Comparison of ENCODE assay signal across 1 cellular context in genomic region chr3:138834359-138835176, GRCh38.
TF ChIP-seq lines count a peak whose summit lies in the region.

TSS of gene PIK3CB (minus strand) at chr3:138834928. CDS start at chr3:138759343, 75,585 bp downstream.

TF ChIP-seq in HepG2, 621 proteins besides CTCF, POLR2A, EP300 and RAD21 (continued from another document and continues in another):
- TF ChIP-seq ZHX1 (CRISPR knock-in tag; IDR thresholded peaks at IDR 0.05; ENCODE audit: low read depth) (peak; percentile 34; the same call in 1 of the 2 replicates), ZFY (CRISPR knock-in tag; IDR thresholded peaks at IDR 0.05) (peak; percentile 91), HDAC1 (CRISPR knock-in tag; IDR thresholded peaks at IDR 0.05) (no peak), HNRNPK (IDR thresholded peaks at IDR 0.05; ENCODE audit: low read depth, low read length, poor library complexity, severe bottlenecking) (peak; percentile 53), ZNF256 (CRISPR knock-in tag; conservative IDR thresholded peaks at IDR 0.05) (no peak), ZBTB46 (CRISPR knock-in tag; IDR thresholded peaks at IDR 0.05; ENCODE audit: borderline replicate concordance) (no peak), ZNF724P (CRISPR knock-in tag; IDR thresholded peaks at IDR 0.05; ENCODE audit: borderline replicate concordance) (no peak; the same call in 1 of the 2 replicates), NCOA1 (CRISPR knock-in tag; IDR thresholded peaks at IDR 0.05) (no peak), IKZF1 (IDR thresholded peaks at IDR 0.05) (no peak), ZNF121 (CRISPR knock-in tag; IDR thresholded peaks at IDR 0.05) (peak; percentile 99), ZNF839 (CRISPR knock-in tag; IDR thresholded peaks at IDR 0.05; ENCODE audit: borderline replicate concordance) (0 out of 2 replicates have a peak, but pooled peaks have one; percentile 6), ZNF703 (CRISPR knock-in tag; IDR thresholded peaks at IDR 0.05; ENCODE audit: borderline replicate concordance) (no peak), LBX2 (CRISPR knock-in tag; IDR thresholded peaks at IDR 0.05; ENCODE audit: borderline replicate concordance) (no peak), UBTF (CRISPR knock-in tag; IDR thresholded peaks at IDR 0.05) (peak; percentile 79), EED (CRISPR knock-in tag; IDR thresholded peaks at IDR 0.05) (0 out of 2 replicates have a peak, but pooled peaks have one; percentile 14), SMARCE1 (IDR thresholded peaks at IDR 0.05; ENCODE audit: borderline replicate concordance) (no peak), TP53 (CRISPR knock-in tag; conservative IDR thresholded peaks at IDR 0.05) (no peak; the same call in 1 of the 2 replicates), DMAP1 (CRISPR knock-in tag; IDR thresholded peaks at IDR 0.05) (no peak), PHF5A (CRISPR knock-in tag; IDR thresholded peaks at IDR 0.05; ENCODE audit: low read depth, unreplicated experiment) (no peak), JARID2 (CRISPR knock-in tag; IDR thresholded peaks at IDR 0.05; ENCODE audit: insufficient replicate concordance) (no peak), NFKBIZ (CRISPR knock-in tag; IDR thresholded peaks at IDR 0.05) (no peak), ZKSCAN5 (CRISPR knock-in tag; IDR thresholded peaks at IDR 0.05) (no peak), NR3C1 (CRISPR knock-in tag; IDR thresholded peaks at IDR 0.05) (no peak), SALL2 (CRISPR knock-in tag; IDR thresholded peaks at IDR 0.05) (peak; percentile 80; the same call in 1 of the 2 replicates), ZNF691 (CRISPR knock-in tag; IDR thresholded peaks at IDR 0.05; ENCODE audit: borderline replicate concordance, low read depth) (peak; percentile 69), SRSF9 (IDR thresholded peaks at IDR 0.05; ENCODE audit: borderline replicate concordance, insufficient read depth, low read depth, low read length, poor library complexity, severe bottlenecking) (no peak), TBP (CRISPR knock-in tag; IDR thresholded peaks at IDR 0.05) (no peak), ZGPAT (CRISPR knock-in tag; IDR thresholded peaks at IDR 0.05) (0 out of 2 replicates have a peak, but pooled peaks have one; percentile 27), CREM (IDR thresholded peaks at IDR 0.05) (no peak), CREM (CRISPR knock-in tag; IDR thresholded peaks at IDR 0.05) (no peak), PHB2 (IDR thresholded peaks at IDR 0.05; ENCODE audit: partially characterized antibody) (no peak), ZFP37 (CRISPR knock-in tag; IDR thresholded peaks at IDR 0.05; ENCODE audit: borderline replicate concordance) (no peak), ZNF761 (CRISPR knock-in tag; conservative IDR thresholded peaks at IDR 0.05) (no peak), ZHX2 (IDR thresholded peaks at IDR 0.05; ENCODE audit: low read depth) (no peak), ZHX2 (CRISPR knock-in tag; IDR thresholded peaks at IDR 0.05; ENCODE audit: borderline replicate concordance) (peak; percentile 33; the same call in 1 of the 2 replicates), MED8 (CRISPR knock-in tag; IDR thresholded peaks at IDR 0.05; ENCODE audit: insufficient replicate concordance) (no peak), ATF3 (CRISPR knock-in tag; IDR thresholded peaks at IDR 0.05) (no peak), ZNF546 (CRISPR knock-in tag; conservative IDR thresholded peaks at IDR 0.05) (no peak), CERS6 (CRISPR knock-in tag; IDR thresholded peaks at IDR 0.05) (no peak), RBM22 (optimal IDR thresholded peaks at IDR 0.05; ENCODE audit: low read length) (peak; percentile 31)
